16 cellular contexts compared by ENCODE assay signal in the genomic region with DNA sequence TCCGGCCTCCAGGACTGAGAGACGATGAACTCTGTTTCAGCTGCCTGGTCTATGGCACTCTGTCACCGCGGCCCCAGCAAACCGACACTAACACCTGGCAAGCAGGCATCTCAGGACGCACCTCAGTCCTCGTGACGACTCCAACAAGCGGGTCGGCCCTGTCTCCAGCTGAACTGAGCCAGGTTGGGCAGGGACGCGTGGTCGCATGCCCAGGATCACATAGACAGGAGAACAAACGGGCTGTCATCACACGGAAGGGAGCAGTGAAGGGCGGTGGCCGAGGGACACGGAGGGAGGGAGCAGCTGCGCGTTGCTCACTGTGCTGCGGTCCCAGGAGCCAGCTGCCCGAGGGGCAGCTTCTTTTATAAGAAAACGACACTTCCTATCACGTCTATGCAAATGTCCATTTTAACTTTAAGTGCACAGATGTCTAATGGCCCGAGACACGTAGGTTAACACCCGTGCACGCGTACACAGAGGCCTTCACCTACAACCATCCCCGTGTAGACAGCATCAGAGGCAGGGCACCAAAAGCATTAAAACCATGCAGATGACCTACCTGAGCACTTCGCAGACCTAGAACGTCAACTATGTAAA. TPM values are rescaled to one million over a fixed set of nuclear protein-coding genes. Genes with fewer than 3 reads are reported as not detected.
A peak's percentile ranks its signal among the peaks of the same experiment; 100 is the strongest.
DNase-seq lines count a peak whose midpoint lies in the region; ATAC-seq, FAIRE-seq and TF ChIP-seq lines count a peak whose summit lies in the region.
"Had no signal": no experiment of that assay in that cellular context is flagged by ENCODE, and none has a peak within 500 bp of the region (broad histone marks: within the 10 kb centered on the region; RNA-seq: fewer than 3 reads in every experiment).

No MANE protein-coding gene starts in this region.

- H3K4me2 ChIP-seq in OCI-LY1 (ENCODE audit: low read length): 0 out of 2 replicates have a peak overlapping the region, but pooled peaks have one; percentile 14

- H3K36me3 ChIP-seq in OCI-LY1 (ENCODE audit: insufficient read depth, low read length) (peaks cover 21% of the 10 kb centered on the region), vagina (no peaks in the 10 kb centered on the region)
- H3K36me3 ChIP-seq: thyroid gland had no signal

- CTCF ChIA-PET in CD4-positive, alpha-beta T cell (lab: Charles Lee): no interaction called here

- TF ChIP-seq POLR2A in GM12891 (IDR thresholded peaks at IDR 0.05; ENCODE audit: low read depth, low read length) (no peak), vagina (IDR thresholded peaks at IDR 0.05) (no peak)

- no peak for FAIRE-seq in GM12891 (lab: Jason Lieb, UNC)

- H2AFZ ChIP-seq in OCI-LY1 (ENCODE audit: low read length): no peak overlapping the region

- H3K27me3 Mint-ChIP-seq in CD4-positive, alpha-beta T cell: no peaks in the 10 kb centered on the region
- peaks cover 6% of the 10 kb centered on the region for H3K27me3 Mint-ChIP-seq in glutamatergic neuron (ENCODE audit: unreplicated experiment)

- no peaks in the 10 kb centered on the region; the same call in 1 of the 2 replicates for H4K20me1 ChIP-seq in OCI-LY1 (ENCODE audit: insufficient read depth, low read length)

- no peak for TF ChIP-seq CTCF in CD4-positive, alpha-beta T cell (IDR thresholded peaks at IDR 0.05)
- TF ChIP-seq CTCF in OCI-LY1 (IDR thresholded peaks at IDR 0.05; ENCODE audit: low read length) (no peak), glutamatergic neuron (IDR thresholded peaks at IDR 0.05; ENCODE audit: partially characterized antibody, unreplicated experiment) (no peak), vagina (IDR thresholded peaks at IDR 0.05) (no peak)

- no peaks in the 10 kb centered on the region for H3K9me3 Mint-ChIP-seq in CD4-positive, alpha-beta T cell
- peaks cover 8% of the 10 kb centered on the region for H3K9me3 Mint-ChIP-seq in glutamatergic neuron (ENCODE audit: unreplicated experiment)

- H3K27me3 ChIP-seq in CD4-positive, alpha-beta T cell (ENCODE audit: control insufficient read depth, insufficient read depth, low read length): no peaks in the 10 kb centered on the region
- H3K27me3 ChIP-seq in OCI-LY1 (ENCODE audit: insufficient read depth, low read length) (no peaks in the 10 kb centered on the region), vagina (no peaks in the 10 kb centered on the region)
- H3K27me3 ChIP-seq: esophagus squamous epithelium, thyroid gland had no signal

- peaks cover 32% of the 10 kb centered on the region for H3K4me1 Mint-ChIP-seq in CD4-positive, alpha-beta T cell (ENCODE audit: low read depth)
- peaks cover 22% of the 10 kb centered on the region for H3K4me1 Mint-ChIP-seq in glutamatergic neuron (ENCODE audit: low read depth, unreplicated experiment)

- no peak for DNase-seq in CD4-positive, alpha-beta T cell
- DNase-seq in glutamatergic neuron (peak; percentile 53), pons (ENCODE audit: low spot score) (peak; percentile 24), activated T-cell treated with anti-CD3 and anti-CD28 coated beads for 4 hours (no peak), GM12891 (ENCODE audit: insufficient read length, low spot score) (no peak), vagina (ENCODE audit: extremely low spot score in 2 of 2) (no peak)
- DNase-seq: cortex of kidney; DND-41; esophagus squamous epithelium; hippocampal formation; occipital lobe; stimulated activated CD4-positive, alpha-beta T cell treated with anti-CD3 and anti-CD28 coated beads, Interleukin-12 subunit alpha, Interleukin-12 subunit beta, amount 100 ng/mL, for 4 hours; thyroid gland had no signal

- ATAC-seq in CD4-positive, alpha-beta T cell (ENCODE audit: poor library complexity): no peak
- ATAC-seq in GM21825 (IDR thresholded peaks at IDR 0.05; ENCODE audit: unreplicated experiment): no peak

- H3K9me3 ChIP-seq in CD4-positive, alpha-beta T cell (ENCODE audit: control insufficient read depth, low read length): no peaks in the 10 kb centered on the region
- H3K9me3 ChIP-seq in OCI-LY1 (ENCODE audit: low read length): no peaks in the 10 kb centered on the region
- no peaks in the 10 kb centered on the region for H3K9me3 ChIP-seq in vagina
- H3K9me3 ChIP-seq: esophagus squamous epithelium, thyroid gland had no signal

- H3K4me1 ChIP-seq in OCI-LY1 (ENCODE audit: insufficient read depth, low read length, severe bottlenecking): peaks cover 7% of the 10 kb centered on the region
- peaks cover 38% of the 10 kb centered on the region for H3K4me1 ChIP-seq in vagina

- no peak overlapping the region for H3K4me3 ChIP-seq in OCI-LY1 (ENCODE audit: low read depth, low read length, poor library complexity, severe bottlenecking)
- H3K4me3 ChIP-seq in vagina: no peak overlapping the region
- H3K4me3 ChIP-seq: esophagus squamous epithelium, lung, thyroid gland had no signal

- peaks cover 75% of the 10 kb centered on the region for H3K79me2 ChIP-seq in OCI-LY1 (ENCODE audit: insufficient read depth, low read length)

- peaks cover 19% of the 10 kb centered on the region for H3K36me3 Mint-ChIP-seq in CD4-positive, alpha-beta T cell (ENCODE audit: low read depth)
- H3K36me3 Mint-ChIP-seq in glutamatergic neuron (ENCODE audit: unreplicated experiment): peaks cover 8% of the 10 kb centered on the region

- no peaks in the 10 kb centered on the region for H3K9me2 ChIP-seq in OCI-LY1 (ENCODE audit: low read depth, low read length)

- POLR2A ChIA-PET in CD4-positive, alpha-beta T cell (lab: Charles Lee): no interaction called here

- H3K27ac Mint-ChIP-seq in CD4-positive, alpha-beta T cell: peak overlapping the region; percentile 4
- peak overlapping the region; percentile 95 for H3K27ac Mint-ChIP-seq in glutamatergic neuron (ENCODE audit: unreplicated experiment)

- intact Hi-C loops in CD4-positive, alpha-beta T cell (cut with DNase I, micrococcal nuclease): no loop called here
- intact Hi-C loops in vagina (cut with DNase I): no loop called here

- no peak overlapping the region for H3K4me3 Mint-ChIP-seq in CD4-positive, alpha-beta T cell
- H3K4me3 Mint-ChIP-seq in glutamatergic neuron (ENCODE audit: unreplicated experiment): peak overlapping the region; percentile 81

- no peak overlapping the region for H3K27ac ChIP-seq in CD4-positive, alpha-beta T cell (ENCODE audit: low read depth, low read length)
- no peak overlapping the region for H3K27ac ChIP-seq in OCI-LY1 (ENCODE audit: low read depth, low read length, poor library complexity, severe bottlenecking)
- H3K27ac ChIP-seq in vagina: no peak overlapping the region

- no peak overlapping the region for H3K9ac ChIP-seq in OCI-LY1 (ENCODE audit: low read length)

- H3F3A ChIP-seq in OCI-LY1 (ENCODE audit: insufficient read depth, low read length): no peaks in the 10 kb centered on the region

TF ChIP-seq in GM12891, 5 proteins besides CTCF, POLR2A, EP300 and RAD21:
- TF ChIP-seq POU2F2 (IDR thresholded peaks at IDR 0.05; ENCODE audit: low read depth, low read length) (no peak), POLR2AphosphoS5 (IDR thresholded peaks at IDR 0.05; ENCODE audit: low read depth, low read length) (no peak), TAF1 (IDR thresholded peaks at IDR 0.05; ENCODE audit: low read depth, low read length) (no peak), SPI1 (IDR thresholded peaks at IDR 0.05; ENCODE audit: low read depth, low read length) (no peak), PAX5 (IDR thresholded peaks at IDR 0.05; ENCODE audit: insufficient read depth, low read length, severe bottlenecking) (no peak)

RNA-seq across cellular contexts. Expression of gene SGTA, which starts 8.9 kb away (rescaled TPM):
- total RNA-seq in CD4-positive, alpha-beta T cell: 10 to 100 TPM; 28.3 to 29.7 TPM
- total RNA-seq in glutamatergic neuron (ENCODE audit: unreplicated experiment): 90.6 TPM
- polyA plus RNA-seq in GM12891 (2012; ENCODE audit: low read depth, missing spikeins): 46.3 TPM
- total RNA-seq in vagina: 58.4 TPM

RNA-seq across cellular contexts. Expression of gene THOP1, which starts 11.1 kb away (rescaled TPM):
- 10 to 100 TPM; 26.6 to 27.3 TPM for total RNA-seq in CD4-positive, alpha-beta T cell
- total RNA-seq in glutamatergic neuron (ENCODE audit: unreplicated experiment) (64.0 TPM), vagina (28.5 TPM)
- 146 TPM for polyA plus RNA-seq in GM12891 (2012; ENCODE audit: low read depth, missing spikeins)

RNA-seq across cellular contexts. Expression of gene SLC39A3, which starts 34.4 kb away (rescaled TPM):
- 1 to 10 TPM; 7.6 to 7.9 TPM for total RNA-seq in CD4-positive, alpha-beta T cell
- total RNA-seq in glutamatergic neuron (ENCODE audit: unreplicated experiment) (40.8 TPM), vagina (27.7 TPM)
- polyA plus RNA-seq in GM12891 (2012; ENCODE audit: low read depth, missing spikeins): 19.8 TPM

RNA-seq across cellular contexts. Expression of gene ZNF554, which starts 45.5 kb away (rescaled TPM):
- total RNA-seq in CD4-positive, alpha-beta T cell: 1 to 10 TPM; 3.5 to 3.6 TPM
- total RNA-seq in glutamatergic neuron (ENCODE audit: unreplicated experiment) (5.8 TPM), vagina (6.9 TPM)
- 0.85 TPM for polyA plus RNA-seq in GM12891 (2012; ENCODE audit: low read depth, missing spikeins)

RNA-seq across cellular contexts. Expression of gene DIRAS1, which starts 53.0 kb away (rescaled TPM):
- total RNA-seq in CD4-positive, alpha-beta T cell: not detected
- total RNA-seq in glutamatergic neuron (ENCODE audit: unreplicated experiment): 47.1 TPM
- 0.08 TPM for polyA plus RNA-seq in GM12891 (2012; ENCODE audit: low read depth, missing spikeins)
- 2.0 TPM for total RNA-seq in vagina

Comparison
In these comparisons a context has a peak if more than half of its experiments do, and no peak if none do; other contexts are left out.
1. DNase-seq: peak in glutamatergic neuron (single experiment) and pons (single experiment); none in CD4-positive, alpha-beta T cell (0 of 10), activated T-cell treated with anti-CD3 and anti-CD28 coated beads for 4 hours (single experiment), GM12891 (single experiment) and vagina (0 of 2).